In genomic region chr21:44817506-44817880, GRCh38 we compare ENCODE assay signal across 8 cellular contexts. TPM values are rescaled to one million over a fixed set of nuclear protein-coding genes. Genes with fewer than 3 reads are reported as not detected.
DNase-seq lines count a peak whose midpoint lies in the region; ATAC-seq and TF ChIP-seq lines count a peak whose summit lies in the region.

No MANE protein-coding gene starts in this region.

- H3K36me3 Mint-ChIP-seq in nephron (ENCODE audit: low read depth) = peaks cover 12% of the 10 kb centered on the region
- H3K36me3 Mint-ChIP-seq in stimulated activated naive B cell treated with anti-CD40 and anti-IgM and Interleukin-4, amounts not matched to agents 10 μg/mL and 1 μg/mL and 100 μg/mL, for 72 hours = peaks cover 11 to 20% of the 10 kb centered on the region in 2 donors

- TF ChIP-seq CTCF in fibroblast of the aortic adventitia (IDR thresholded peaks at IDR 0.05; ENCODE audit: insufficient read depth, low read length) (no peak), nephron (IDR thresholded peaks at IDR 0.05; ENCODE audit: unreplicated experiment in 3 of 3) (no peak)

- peak overlapping the region; percentile 67 for H3K4me3 ChIP-seq in Jurkat, Clone E6-1 (ENCODE audit: low read length)
- peak overlapping the region; percentile 80 for H3K4me3 ChIP-seq in fibroblast of the aortic adventitia (ENCODE audit: low read depth, low read length)

- H3K9me3 Mint-ChIP-seq in nephron = peaks cover 19% of the 10 kb centered on the region
- H3K9me3 Mint-ChIP-seq in stimulated activated naive B cell treated with anti-CD40 and anti-IgM and Interleukin-4, amounts not matched to agents 10 μg/mL and 1 μg/mL and 100 μg/mL, for 72 hours = peaks cover 3 to 6% of the 10 kb centered on the region in 2 donors

- peaks cover 5% of the 10 kb centered on the region for H3K27me3 Mint-ChIP-seq in nephron (ENCODE audit: low read depth)
- H3K27me3 Mint-ChIP-seq in stimulated activated naive B cell treated with anti-CD40 and anti-IgM and Interleukin-4, amounts not matched to agents 10 μg/mL and 1 μg/mL and 100 μg/mL, for 72 hours = peaks cover 0 to 4% of the 10 kb centered on the region in 2 donors

- no peak overlapping the region for H3K27ac Mint-ChIP-seq in nephron
- peak overlapping the region; percentile 75 for H3K27ac Mint-ChIP-seq in stimulated activated naive B cell treated with anti-CD40 and anti-IgM and Interleukin-4, amounts not matched to agents 10 μg/mL and 1 μg/mL and 100 μg/mL, for 72 hours

- DNase-seq in DMS153 treated with DMSO at 0.1 percent for 48 hours (lab: John Stamatoyannopoulos, UW; ENCODE audit: unreplicated experiment) (peak; percentile 23), RPMI7951 (ENCODE audit: low read depth) (peak; percentile 78), fibroblast of the aortic adventitia (ENCODE audit: low read depth) (peak; percentile 86)
- DNase-seq in Jurkat, Clone E6-1 (ENCODE audit: low read depth, low spot score) = peak; percentile 77
- peak; percentile 97 for DNase-seq in activated effector memory CD4-positive, alpha-beta T cell treated with anti-CD3 and anti-CD28 coated beads, Interleukin-2, amount 50 U/mL, for 16 hours
- peak; percentile 80 for DNase-seq in stimulated activated naive B cell treated with anti-CD40 and anti-IgM and Interleukin-4, amounts not matched to agents 10 μg/mL and 1 μg/mL and 100 μg/mL, for 72 hours

- H3K4me1 Mint-ChIP-seq in nephron = peaks cover 4% of the 10 kb centered on the region
- H3K4me1 Mint-ChIP-seq in stimulated activated naive B cell treated with anti-CD40 and anti-IgM and Interleukin-4, amounts not matched to agents 10 μg/mL and 1 μg/mL and 100 μg/mL, for 72 hours = peaks cover 12 to 43% of the 10 kb centered on the region in 2 donors

- ATAC-seq in GM21717 (IDR thresholded peaks at IDR 0.05; ENCODE audit: unreplicated experiment) = peak; percentile 45
- ATAC-seq in stimulated activated naive B cell treated with anti-CD40 and anti-IgM and Interleukin-4, amounts not matched to agents 10 μg/mL and 1 μg/mL and 100 μg/mL, for 72 hours (replicated peaks) = peak; percentile 83 to 86

- peak overlapping the region; percentile 68 to 75 (median 75) for H3K4me3 Mint-ChIP-seq in nephron
- peak overlapping the region; percentile 76 to 87 for H3K4me3 Mint-ChIP-seq in stimulated activated naive B cell treated with anti-CD40 and anti-IgM and Interleukin-4, amounts not matched to agents 10 μg/mL and 1 μg/mL and 100 μg/mL, for 72 hours

RNA-seq across cellular contexts. Expression of gene SUMO3, which starts 0.4 kb away (rescaled TPM):
- 149 TPM for polyA plus RNA-seq in Jurkat, Clone E6-1 (2012; ENCODE audit: insufficient read depth, insufficient read length)
- 88.6 and 100.0 TPM in 2 replicates for total RNA-seq in RPMI7951 (2014; rRNA removed; shearing (Covaris generic))
- total RNA-seq in fibroblast of the aortic adventitia (ENCODE audit: low replicate concordance) = 43.2 and 130 TPM in 2 replicates

RNA-seq across cellular contexts. Expression of gene UBE2G2, which starts 15.9 kb away (rescaled TPM):
- 124 TPM for polyA plus RNA-seq in Jurkat, Clone E6-1 (2012; ENCODE audit: insufficient read depth, insufficient read length)
- 40.2 and 40.7 TPM in 2 replicates for total RNA-seq in RPMI7951 (2014; rRNA removed; shearing (Covaris generic))
- 64.2 and 96.3 TPM in 2 replicates for total RNA-seq in fibroblast of the aortic adventitia (ENCODE audit: low replicate concordance)

RNA-seq across cellular contexts. Expression of gene PTTG1IP, which starts 56.0 kb away (rescaled TPM):
- 98.0 TPM for polyA plus RNA-seq in Jurkat, Clone E6-1 (2012; ENCODE audit: insufficient read depth, insufficient read length)
- total RNA-seq in RPMI7951 (2014; rRNA removed; shearing (Covaris generic)) = 241 and 255 TPM in 2 replicates
- 226 and 233 TPM in 2 replicates for total RNA-seq in fibroblast of the aortic adventitia (ENCODE audit: low replicate concordance)

Comparison
In these comparisons a context has a peak if more than half of its experiments do, and no peak if none do; other contexts are left out.
1. Peak in every context shown above with its lines: DNase-seq, ATAC-seq and H3K4me3 ChIP-seq.
2. DNase-seq: peak in every context shown above with its lines; median percentile 97 in activated effector memory CD4-positive, alpha-beta T cell treated with anti-CD3 and anti-CD28 coated beads, Interleukin-2, amount 50 U/mL, for 16 hours; 86 in fibroblast of the aortic adventitia; 80 in stimulated activated naive B cell treated with anti-CD40 and anti-IgM and Interleukin-4, amounts not matched to agents 10 μg/mL and 1 μg/mL and 100 μg/mL, for 72 hours; 78 in RPMI7951; 77 in Jurkat, Clone E6-1; 23 in DMS153 treated with DMSO at 0.1 percent for 48 hours.